8 cellular contexts compared by ENCODE assay signal in the genomic region with DNA sequence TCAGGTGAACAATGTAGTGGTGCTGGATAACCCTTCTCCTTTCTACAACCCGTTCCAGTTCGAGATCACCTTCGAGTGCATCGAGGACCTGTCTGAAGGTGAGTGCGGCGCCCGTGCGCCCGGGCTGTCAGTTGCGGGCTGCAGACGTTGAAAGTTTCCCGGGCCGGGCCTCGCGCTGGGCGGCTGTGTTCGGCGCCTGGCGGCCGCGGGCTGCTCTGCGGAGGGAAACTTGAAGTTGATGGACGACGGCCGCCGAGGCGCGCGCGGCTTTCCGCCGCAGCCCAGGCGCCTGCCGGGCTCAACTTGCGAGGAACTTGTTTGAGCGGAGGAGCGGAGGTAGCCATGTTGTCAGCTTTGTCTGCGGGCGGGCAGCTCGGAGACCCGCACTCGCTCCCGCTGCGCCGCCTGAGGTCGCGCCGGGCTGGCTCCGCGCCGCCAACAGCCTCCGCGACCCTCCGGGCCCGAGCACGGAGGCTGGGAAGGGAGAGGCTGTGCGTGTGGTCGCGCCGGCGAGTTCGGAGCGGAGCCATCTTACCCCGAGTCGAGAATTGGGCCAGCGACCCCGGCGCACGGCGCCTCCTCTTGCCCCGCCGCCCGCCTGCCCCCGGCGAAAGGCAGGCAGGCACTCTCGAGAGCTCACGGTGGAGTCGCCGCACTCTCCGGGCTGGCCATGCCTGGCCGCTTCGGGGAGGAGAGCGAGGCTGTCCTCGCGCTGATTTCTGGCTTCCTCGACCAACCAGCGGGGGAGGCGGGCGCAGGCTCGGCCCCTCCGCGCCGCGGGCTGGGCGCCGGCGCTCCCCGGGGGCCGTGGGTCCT.
DNase-seq lines count a peak whose midpoint lies in the region; ATAC-seq and TF ChIP-seq lines count a peak whose summit lies in the region.

No MANE protein-coding gene starts in this region.

- H3K4me2 ChIP-seq in BLaER1: peak overlapping the region; percentile 74

- H3K27me3 ChIP-seq in BLaER1: no peaks in the 10 kb centered on the region

- TF ChIP-seq CTCF in nephron (IDR thresholded peaks at IDR 0.05; ENCODE audit: unreplicated experiment in 3 of 3): no peak

- ATAC-seq in GM19043 (IDR thresholded peaks at IDR 0.05; ENCODE audit: low read depth, unreplicated experiment) (peak; percentile 28), HG03280 (IDR thresholded peaks at IDR 0.05; ENCODE audit: unreplicated experiment) (peak; percentile 41)
- ATAC-seq in stimulated activated naive CD8-positive, alpha-beta T cell treated with anti-CD3 and anti-CD28 coated beads, Interleukin-15, amount 100 ng/mL, for 72 hours: peak; percentile 50

- peak overlapping the region; percentile 99 for H3K9ac ChIP-seq in BLaER1

- no peaks in the 10 kb centered on the region for H3K27me3 Mint-ChIP-seq in nephron (ENCODE audit: low read depth)
- H3K27me3 Mint-ChIP-seq in stimulated activated naive CD8-positive, alpha-beta T cell treated with anti-CD3 and anti-CD28 coated beads, Interleukin-15, amount 100 ng/mL, for 72 hours: no peaks in the 10 kb centered on the region

- H3K4me1 ChIP-seq in BLaER1: peaks cover 42% of the 10 kb centered on the region

- peak overlapping the region; percentile 98 for H3K27ac ChIP-seq in BLaER1

- no peaks in the 10 kb centered on the region for H3K9me3 ChIP-seq in BLaER1

- peaks cover 48% of the 10 kb centered on the region for H3K4me1 Mint-ChIP-seq in nephron
- peaks cover 48% of the 10 kb centered on the region for H3K4me1 Mint-ChIP-seq in stimulated activated naive CD8-positive, alpha-beta T cell treated with anti-CD3 and anti-CD28 coated beads, Interleukin-15, amount 100 ng/mL, for 72 hours

- peaks cover 49% of the 10 kb centered on the region for H4K20me1 ChIP-seq in BLaER1

- peak overlapping the region; percentile 95 to 98 (median 96) for H3K4me3 Mint-ChIP-seq in nephron
- H3K4me3 Mint-ChIP-seq in stimulated activated naive CD8-positive, alpha-beta T cell treated with anti-CD3 and anti-CD28 coated beads, Interleukin-15, amount 100 ng/mL, for 72 hours: peak overlapping the region; percentile 92 to 93

- peaks cover 16% of the 10 kb centered on the region for H3K36me3 Mint-ChIP-seq in nephron (ENCODE audit: low read depth)

- H3K27ac Mint-ChIP-seq in nephron: peak overlapping the region; percentile 99 to 100 (median 100)
- H3K27ac Mint-ChIP-seq in stimulated activated naive CD8-positive, alpha-beta T cell treated with anti-CD3 and anti-CD28 coated beads, Interleukin-15, amount 100 ng/mL, for 72 hours: peak overlapping the region; percentile 93 to 99

- H3K4me3 ChIP-seq in BLaER1: peak overlapping the region; percentile 95

- H3K36me3 ChIP-seq in BLaER1: peaks cover 23% of the 10 kb centered on the region

- peak; percentile 79 for DNase-seq in OCI-M1 (lab: John Stamatoyannopoulos, UW)
- peak; percentile 39 to 50 for DNase-seq in activated T-helper 1 cell treated with anti-CD3 and anti-CD28 coated beads, Interleukin-2, amount 50 U/mL, for 16 hours (ENCODE audit: low read depth in 1 of 2, low spot score in 1 of 2)
- peak; percentile 22 for DNase-seq in fibroblast of peridontal ligament (ENCODE audit: extremely low read depth)
- DNase-seq in stimulated activated naive CD8-positive, alpha-beta T cell treated with anti-CD3 and anti-CD28 coated beads, Interleukin-15, amount 100 ng/mL, for 72 hours: peak; percentile 78 to 82

- no peaks in the 10 kb centered on the region for H3K9me3 Mint-ChIP-seq in nephron
- H3K9me3 Mint-ChIP-seq in stimulated activated naive CD8-positive, alpha-beta T cell treated with anti-CD3 and anti-CD28 coated beads, Interleukin-15, amount 100 ng/mL, for 72 hours: no peaks in the 10 kb centered on the region

Comparison
In these comparisons a context has a peak if more than half of its experiments do, and no peak if none do; other contexts are left out.
1. Peak in every context shown above with its lines: DNase-seq, ATAC-seq, H3K4me3 ChIP-seq and H3K27ac ChIP-seq.
2. DNase-seq: peak in every context shown above with its lines; median percentile 80 in stimulated activated naive CD8-positive, alpha-beta T cell treated with anti-CD3 and anti-CD28 coated beads, Interleukin-15, amount 100 ng/mL, for 72 hours; 79 in OCI-M1; 44 in activated T-helper 1 cell treated with anti-CD3 and anti-CD28 coated beads, Interleukin-2, amount 50 U/mL, for 16 hours; 22 in fibroblast of peridontal ligament.